In genomic region chr14:68349900-68350323, GRCh38 we compare ENCODE assay signal across 18 cellular contexts.
DNase-seq lines count a peak whose midpoint lies in the region; ATAC-seq and TF ChIP-seq lines count a peak whose summit lies in the region.
"Had no signal": no experiment of that assay in that cellular context is flagged by ENCODE, and none has a peak within 500 bp of the region (broad histone marks: within the 10 kb centered on the region; RNA-seq: fewer than 3 reads in every experiment).

No MANE protein-coding gene starts in this region.

- CTCF ChIA-PET in AG04449 (lab: Yijun Ruan, JAX) (interaction anchor here (1.2 to 1.3 kb wide), 2 partner anchors 64 to 288 kb away, joined by 3 to 4 read pairs; no protein-coding TSS in a partner anchor), WTC11 (lab: Charles Lee) (no interaction called here)

- H3K36me3 Mint-ChIP-seq in WTC11, result peaks cover 15% of the 10 kb centered on the region

- H3K27me3 Mint-ChIP-seq in WTC11 (ENCODE audit: low read depth), result peaks cover 5% of the 10 kb centered on the region
- H3K27me3 Mint-ChIP-seq: activated CD4-positive, alpha-beta memory T cell treated with anti-CD3 and anti-CD28 coated beads for 36 hours had no signal

- in situ Hi-C loops in KBM-7 (cut with MboI; ENCODE audit: low pct_unique_long_range_greater_than_20kb, low sequenced_read_pairs), result no loop called here

- H3K4me3 Mint-ChIP-seq in WTC11, result no peak overlapping the region
- H3K4me3 Mint-ChIP-seq: activated CD4-positive, alpha-beta memory T cell treated with anti-CD3 and anti-CD28 coated beads for 36 hours; T-helper 1 cell treated with Interleukin-12 subunit alpha and Interleukin-12 subunit beta and Interleukin-4 antibody, amounts not matched to agents 30 μg/mL and 1 μg/mL, for 36 hours had no signal

- H3K4me3 ChIP-seq in AG04449 (ENCODE audit: low read depth, low read length), result no peak overlapping the region
- H3K4me3 ChIP-seq: cardiac muscle cell, K562, lower lobe of right lung, Peyer's patch, tibial nerve had no signal

- H3K4me1 Mint-ChIP-seq in WTC11, result peaks cover 10% of the 10 kb centered on the region

- TF ChIP-seq CTCF in AG04449 (IDR thresholded peaks at IDR 0.05; ENCODE audit: insufficient read depth, low read length, missing control alignments) (no peak), WTC11 (IDR thresholded peaks at IDR 0.05) (no peak)

- H3K9me3 Mint-ChIP-seq in WTC11, result peaks cover 16% of the 10 kb centered on the region

- no peak overlapping the region for H3K27ac Mint-ChIP-seq in WTC11
- H3K27ac Mint-ChIP-seq: activated CD4-positive, alpha-beta memory T cell treated with anti-CD3 and anti-CD28 coated beads for 36 hours; T-helper 1 cell treated with Interleukin-12 subunit alpha and Interleukin-12 subunit beta and Interleukin-4 antibody, amounts not matched to agents 30 μg/mL and 1 μg/mL, for 36 hours had no signal

- POLR2A ChIA-PET in AG04449 (lab: Yijun Ruan, JAX) (interaction anchor here (0.5 to 1.2 kb wide), 5 partner anchors 11 to 439 kb away, joined by 3 read pairs; no protein-coding TSS in a partner anchor), WTC11 (lab: Charles Lee) (no interaction called here)

- DNase-seq in AG04449 (ENCODE audit: low read depth, low spot score), result peak; percentile 74
- peak; percentile 1 for DNase-seq in NCI-H146 treated with DMSO at 0.1 percent for 48 hours (lab: John Stamatoyannopoulos, UW; ENCODE audit: unreplicated experiment)
- no peak for DNase-seq in WTC11 (ENCODE audit: low spot score)
- peak; percentile 69 for DNase-seq in iris pigment epithelial cell (ENCODE audit: low read depth)
- DNase-seq in KBM-7, result no peak
- DNase-seq: ACHN; activated CD4-positive, alpha-beta memory T cell treated with anti-CD3 and anti-CD28 coated beads for 36 hours; activated effector memory CD4-positive, alpha-beta T cell treated with anti-CD3 and anti-CD28 coated beads, Interleukin-2, amount 50 U/mL, for 16 hours; lower lobe of right lung; NCI-H2029 treated with DMSO at 0.1 percent for 48 hours; Peyer's patch had no signal

- ATAC-seq in WTC11, result no peak
- ATAC-seq in GM18861 (IDR thresholded peaks at IDR 0.05; ENCODE audit: unreplicated experiment), result no peak
- no peak for ATAC-seq in GM21447 (IDR thresholded peaks at IDR 0.05; ENCODE audit: unreplicated experiment)
- ATAC-seq in HG03342 (IDR thresholded peaks at IDR 0.05; ENCODE audit: unreplicated experiment), result no peak
- ATAC-seq: K562, lower lobe of right lung had no signal

TF ChIP-seq in WTC11, 78 proteins besides CTCF, POLR2A, EP300 and RAD21:
- TF ChIP-seq GABPB1 (CRISPR knock-in tag; IDR thresholded peaks at IDR 0.05) (peak; percentile 56; the same call in 1 of the 2 replicates), RELA (CRISPR knock-in tag; IDR thresholded peaks at IDR 0.05; ENCODE audit: borderline replicate concordance) (no peak)

Comparison
In these comparisons a context has a peak if more than half of its experiments do, and no peak if none do; other contexts are left out.
1. DNase-seq: peak in AG04449 (single experiment), NCI-H146 treated with DMSO at 0.1 percent for 48 hours (single experiment) and iris pigment epithelial cell (single experiment); none in WTC11 (single experiment) and KBM-7 (single experiment).